Comparison of ENCODE assay signal across 8 cellular contexts in the genomic region with DNA sequence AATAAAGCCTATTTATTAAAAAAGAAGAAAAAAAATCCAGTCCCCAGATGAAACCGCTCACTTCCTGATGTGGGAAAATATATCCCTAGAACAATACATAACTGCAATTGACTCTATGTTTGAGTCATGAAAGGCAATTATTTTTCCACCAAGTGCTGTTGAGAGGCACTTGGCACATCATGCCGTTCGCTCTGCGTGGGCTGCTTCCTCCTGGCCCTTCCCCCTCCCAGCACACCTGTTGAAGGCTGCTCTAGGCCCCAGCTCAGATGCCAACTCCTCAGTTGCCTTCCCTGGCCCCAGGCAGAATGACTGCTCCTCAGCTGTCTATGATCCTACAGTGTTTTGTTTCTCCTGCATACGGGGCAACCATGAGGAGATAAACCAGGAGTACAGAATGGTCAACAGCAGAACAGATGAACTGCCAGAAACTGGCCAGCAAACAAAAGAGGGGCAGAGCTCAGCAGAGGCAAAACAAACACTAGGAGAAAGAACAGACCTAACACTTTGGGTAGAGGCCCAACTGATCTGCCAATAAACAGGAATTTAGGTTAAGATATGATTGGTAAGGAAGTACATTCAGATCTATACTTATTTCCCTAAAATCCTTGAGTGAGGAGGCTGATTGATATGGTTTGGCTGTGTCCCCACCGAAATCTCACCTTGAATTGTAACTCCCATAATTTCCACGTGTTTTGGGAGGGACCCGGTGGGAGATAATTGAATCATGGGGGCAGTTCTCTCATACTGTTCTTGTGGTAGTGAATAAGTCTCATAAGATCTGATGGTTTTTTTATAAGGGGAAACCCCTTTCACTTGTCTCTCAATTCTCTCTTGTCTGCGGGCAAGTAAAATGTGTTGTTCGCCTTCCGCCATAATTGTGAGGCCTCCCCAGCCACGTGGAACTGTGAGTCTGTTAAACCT. TPM values are rescaled to one million over a fixed set of nuclear protein-coding genes. Genes with fewer than 3 reads are reported as not detected.
DNase-seq lines count a peak whose midpoint lies in the region; TF ChIP-seq lines count a peak whose summit lies in the region.

No MANE protein-coding gene starts in this region.

- H3K4me1 ChIP-seq in HEK293 (ENCODE audit: control insufficient read depth, insufficient read depth, low read length) (peaks cover 10% of the 10 kb centered on the region), esophagus squamous epithelium (peaks cover 3 to 68% (median 15%) of the 10 kb centered on the region in 3 donors), skeletal muscle satellite cell (ENCODE audit: control insufficient read depth, insufficient read depth, low read length) (peaks cover 20% of the 10 kb centered on the region)

- H3K27me3 ChIP-seq in esophagus squamous epithelium (no peaks in the 10 kb centered on the region), skeletal muscle satellite cell (ENCODE audit: control insufficient read depth, insufficient read depth, low read length) (no peaks in the 10 kb centered on the region)

- DNase-seq in DMS153 (lab: John Stamatoyannopoulos, UW) (peak; percentile 97), NCI-H146 (lab: John Stamatoyannopoulos, UW) (peak; percentile 94), esophagus squamous epithelium (lab: John Stamatoyannopoulos, UW) (no peak), NCI-H82 (lab: John Stamatoyannopoulos, UW) (no peak), mucosa of gallbladder (ENCODE audit: low spot score) (no peak)
- DNase-seq in activated CD4-positive, alpha-beta T cell treated with anti-CD3 and anti-CD28 coated beads, Interleukin-2, amount 50 U/mL, for 48 hours, result peak; percentile 74 to 77

- CTCF ChIA-PET in HEK293 (lab: Yijun Ruan, JAX), result no interaction called here

- WGBS in esophagus squamous epithelium, 2 donors, result 48 to 63% methylated on average over 11 to 12 of the region's 12 CpGs

- no peak for TF ChIP-seq POLR2A in esophagus squamous epithelium (IDR thresholded peaks at IDR 0.05)

- POLR2A ChIA-PET in HEK293 (lab: Yijun Ruan, JAX), result no interaction called here

- no peaks in the 10 kb centered on the region for H3K9me3 ChIP-seq in HEK293 (ENCODE audit: control insufficient read depth, insufficient read depth, low read depth, low read length)
- H3K9me3 ChIP-seq in esophagus squamous epithelium, result no peaks in the 10 kb centered on the region
- H3K9me3 ChIP-seq in skeletal muscle satellite cell (replicated peaks; ENCODE audit: low read length), result no peaks in the 10 kb centered on the region

- H3K27ac ChIP-seq in HEK293 (ENCODE audit: extremely low read depth, low read depth, low read length), result no peak overlapping the region
- peak overlapping the region; percentile 25 to 54 (median 34) for H3K27ac ChIP-seq in esophagus squamous epithelium

- H3K9ac ChIP-seq in skeletal muscle satellite cell (ENCODE audit: low read depth, low read length), result peak overlapping the region; percentile 10

- no peak for TF ChIP-seq CTCF in HEK293 (tag by site-specific recombination; IDR thresholded peaks at IDR 0.05)
- no peak for TF ChIP-seq CTCF in esophagus squamous epithelium (IDR thresholded peaks at IDR 0.05)

- H3K4me3 ChIP-seq in HEK293 (ENCODE audit: low read depth, low read length), result no peak overlapping the region
- no peak overlapping the region for H3K4me3 ChIP-seq in esophagus squamous epithelium
- no peak overlapping the region for H3K4me3 ChIP-seq in skeletal muscle satellite cell (ENCODE audit: low read length)

- intact Hi-C loops in esophagus squamous epithelium (cut with DNase I), result no loop called here

- H3K4me2 ChIP-seq in skeletal muscle satellite cell (ENCODE audit: low read length), result peak overlapping the region; percentile 38

- H3K36me3 ChIP-seq in HEK293 (ENCODE audit: control insufficient read depth in 2 of 2, insufficient read depth in 1 of 2, low read length in 2 of 2) (peaks cover 0 to 35% of the 10 kb centered on the region in 2 experiments; a peak in 2 of 3 replicates), esophagus squamous epithelium (peaks cover 0 to 46% (median 0%) of the 10 kb centered on the region in 3 donors), skeletal muscle satellite cell (ENCODE audit: insufficient read depth, low read length) (peaks cover 40% of the 10 kb centered on the region)

TF ChIP-seq in HEK293, 187 proteins besides CTCF, POLR2A, EP300 and RAD21 (continues in another document):
- TF ChIP-seq ZEB2 (tag by site-specific recombination; IDR thresholded peaks at IDR 0.05) (no peak), BCL11A (tag by site-specific recombination; IDR thresholded peaks at IDR 0.05; ENCODE audit: low read depth) (no peak), ZFHX2 (tag by site-specific recombination; conservative IDR thresholded peaks at IDR 0.05) (peak; percentile 48), ZNF600 (tag by site-specific recombination; IDR thresholded peaks at IDR 0.05) (peak; percentile 38; the same call in 1 of the 2 replicates), ZNF146 (tag by site-specific recombination; IDR thresholded peaks at IDR 0.05) (no peak), IKZF3 (tag by site-specific recombination; IDR thresholded peaks at IDR 0.05) (peak; percentile 21; the same call in 1 of the 2 replicates), ZNF654 (tag by site-specific recombination; IDR thresholded peaks at IDR 0.05; ENCODE audit: low read depth) (no peak), SCRT1 (tag by site-specific recombination; IDR thresholded peaks at IDR 0.05; ENCODE audit: borderline replicate concordance) (peak; percentile 96)
- TF ChIP-seq, protein P1, sequence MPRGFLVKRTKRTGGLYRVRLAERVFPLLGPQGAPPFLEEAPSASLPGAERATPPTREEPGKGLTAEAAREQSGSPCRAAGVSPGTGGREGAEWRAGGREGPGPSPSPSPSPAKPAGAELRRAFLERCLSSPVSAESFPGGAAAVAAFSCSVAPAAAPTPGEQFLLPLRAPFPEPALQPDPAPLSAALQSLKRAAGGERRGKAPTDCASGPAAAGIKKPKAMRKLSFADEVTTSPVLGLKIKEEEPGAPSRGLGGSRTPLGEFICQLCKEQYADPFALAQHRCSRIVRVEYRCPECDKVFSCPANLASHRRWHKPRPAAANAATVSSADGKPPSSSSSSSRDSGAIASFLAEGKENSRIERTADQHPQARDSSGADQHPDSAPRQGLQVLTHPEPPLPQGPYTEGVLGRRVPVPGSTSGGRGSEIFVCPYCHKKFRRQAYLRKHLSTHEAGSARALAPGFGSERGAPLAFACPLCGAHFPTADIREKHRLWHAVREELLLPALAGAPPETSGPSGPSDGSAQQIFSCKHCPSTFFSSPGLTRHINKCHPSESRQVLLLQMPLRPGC (tag by site-specific recombination; IDR thresholded peaks at IDR 0.05), result no peak
- TF ChIP-seq, protein P2, sequence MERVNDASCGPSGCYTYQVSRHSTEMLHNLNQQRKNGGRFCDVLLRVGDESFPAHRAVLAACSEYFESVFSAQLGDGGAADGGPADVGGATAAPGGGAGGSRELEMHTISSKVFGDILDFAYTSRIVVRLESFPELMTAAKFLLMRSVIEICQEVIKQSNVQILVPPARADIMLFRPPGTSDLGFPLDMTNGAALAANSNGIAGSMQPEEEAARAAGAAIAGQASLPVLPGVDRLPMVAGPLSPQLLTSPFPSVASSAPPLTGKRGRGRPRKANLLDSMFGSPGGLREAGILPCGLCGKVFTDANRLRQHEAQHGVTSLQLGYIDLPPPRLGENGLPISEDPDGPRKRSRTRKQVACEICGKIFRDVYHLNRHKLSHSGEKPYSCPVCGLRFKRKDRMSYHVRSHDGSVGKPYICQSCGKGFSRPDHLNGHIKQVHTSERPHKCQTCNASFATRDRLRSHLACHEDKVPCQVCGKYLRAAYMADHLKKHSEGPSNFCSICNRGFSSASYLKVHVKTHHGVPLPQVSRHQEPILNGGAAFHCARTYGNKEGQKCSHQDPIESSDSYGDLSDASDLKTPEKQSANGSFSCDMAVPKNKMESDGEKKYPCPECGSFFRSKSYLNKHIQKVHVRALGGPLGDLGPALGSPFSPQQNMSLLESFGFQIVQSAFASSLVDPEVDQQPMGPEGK (tag by site-specific recombination; IDR thresholded peaks at IDR 0.05), result no peak
- TF ChIP-seq, protein P3, sequence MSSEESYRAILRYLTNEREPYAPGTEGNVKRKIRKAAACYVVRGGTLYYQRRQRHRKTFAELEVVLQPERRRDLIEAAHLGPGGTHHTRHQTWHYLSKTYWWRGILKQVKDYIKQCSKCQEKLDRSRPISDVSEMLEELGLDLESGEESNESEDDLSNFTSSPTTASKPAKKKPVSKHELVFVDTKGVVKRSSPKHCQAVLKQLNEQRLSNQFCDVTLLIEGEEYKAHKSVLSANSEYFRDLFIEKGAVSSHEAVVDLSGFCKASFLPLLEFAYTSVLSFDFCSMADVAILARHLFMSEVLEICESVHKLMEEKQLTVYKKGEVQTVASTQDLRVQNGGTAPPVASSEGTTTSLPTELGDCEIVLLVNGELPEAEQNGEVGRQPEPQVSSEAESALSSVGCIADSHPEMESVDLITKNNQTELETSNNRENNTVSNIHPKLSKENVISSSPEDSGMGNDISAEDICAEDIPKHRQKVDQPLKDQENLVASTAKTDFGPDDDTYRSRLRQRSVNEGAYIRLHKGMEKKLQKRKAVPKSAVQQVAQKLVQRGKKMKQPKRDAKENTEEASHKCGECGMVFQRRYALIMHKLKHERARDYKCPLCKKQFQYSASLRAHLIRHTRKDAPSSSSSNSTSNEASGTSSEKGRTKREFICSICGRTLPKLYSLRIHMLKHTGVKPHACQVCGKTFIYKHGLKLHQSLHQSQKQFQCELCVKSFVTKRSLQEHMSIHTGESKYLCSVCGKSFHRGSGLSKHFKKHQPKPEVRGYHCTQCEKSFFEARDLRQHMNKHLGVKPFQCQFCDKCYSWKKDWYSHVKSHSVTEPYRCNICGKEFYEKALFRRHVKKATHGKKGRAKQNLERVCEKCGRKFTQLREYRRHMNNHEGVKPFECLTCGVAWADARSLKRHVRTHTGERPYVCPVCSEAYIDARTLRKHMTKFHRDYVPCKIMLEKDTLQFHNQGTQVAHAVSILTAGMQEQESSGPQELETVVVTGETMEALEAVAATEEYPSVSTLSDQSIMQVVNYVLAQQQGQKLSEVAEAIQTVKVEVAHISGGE (tag by site-specific recombination; conservative IDR thresholded peaks at IDR 0.05; ENCODE audit: low read depth), result no peak
- TF ChIP-seq, protein P4, sequence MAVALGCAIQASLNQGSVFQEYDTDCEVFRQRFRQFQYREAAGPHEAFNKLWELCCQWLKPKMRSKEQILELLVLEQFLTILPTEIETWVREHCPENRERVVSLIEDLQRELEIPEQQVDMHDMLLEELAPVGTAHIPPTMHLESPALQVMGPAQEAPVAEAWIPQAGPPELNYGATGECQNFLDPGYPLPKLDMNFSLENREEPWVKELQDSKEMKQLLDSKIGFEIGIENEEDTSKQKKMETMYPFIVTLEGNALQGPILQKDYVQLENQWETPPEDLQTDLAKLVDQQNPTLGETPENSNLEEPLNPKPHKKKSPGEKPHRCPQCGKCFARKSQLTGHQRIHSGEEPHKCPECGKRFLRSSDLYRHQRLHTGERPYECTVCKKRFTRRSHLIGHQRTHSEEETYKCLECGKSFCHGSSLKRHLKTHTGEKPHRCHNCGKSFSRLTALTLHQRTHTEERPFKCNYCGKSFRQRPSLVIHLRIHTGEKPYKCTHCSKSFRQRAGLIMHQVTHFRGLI (tag by site-specific recombination; IDR thresholded peaks at IDR 0.05), result no peak

RNA-seq across cellular contexts. Expression of a gene that starts 58.7 kb away (rescaled TPM):
- total RNA-seq in esophagus squamous epithelium, result 10 to 100 TPM; 23.3 to 88.7 (median 73.3) TPM
- 30.6 and 65.1 TPM in 2 replicates for total RNA-seq in skeletal muscle satellite cell (2012; rRNA removed)
- 70.2 TPM for total RNA-seq in mucosa of gallbladder

Comparison
In these comparisons a context has a peak if more than half of its experiments do, and no peak if none do; other contexts are left out.
1. DNase-seq: peak in DMS153 (single experiment), NCI-H146 (single experiment) and activated CD4-positive, alpha-beta T cell treated with anti-CD3 and anti-CD28 coated beads, Interleukin-2, amount 50 U/mL, for 48 hours (2 of 2); none in esophagus squamous epithelium (single experiment), NCI-H82 (single experiment) and mucosa of gallbladder (single experiment).